In the genomic region with DNA sequence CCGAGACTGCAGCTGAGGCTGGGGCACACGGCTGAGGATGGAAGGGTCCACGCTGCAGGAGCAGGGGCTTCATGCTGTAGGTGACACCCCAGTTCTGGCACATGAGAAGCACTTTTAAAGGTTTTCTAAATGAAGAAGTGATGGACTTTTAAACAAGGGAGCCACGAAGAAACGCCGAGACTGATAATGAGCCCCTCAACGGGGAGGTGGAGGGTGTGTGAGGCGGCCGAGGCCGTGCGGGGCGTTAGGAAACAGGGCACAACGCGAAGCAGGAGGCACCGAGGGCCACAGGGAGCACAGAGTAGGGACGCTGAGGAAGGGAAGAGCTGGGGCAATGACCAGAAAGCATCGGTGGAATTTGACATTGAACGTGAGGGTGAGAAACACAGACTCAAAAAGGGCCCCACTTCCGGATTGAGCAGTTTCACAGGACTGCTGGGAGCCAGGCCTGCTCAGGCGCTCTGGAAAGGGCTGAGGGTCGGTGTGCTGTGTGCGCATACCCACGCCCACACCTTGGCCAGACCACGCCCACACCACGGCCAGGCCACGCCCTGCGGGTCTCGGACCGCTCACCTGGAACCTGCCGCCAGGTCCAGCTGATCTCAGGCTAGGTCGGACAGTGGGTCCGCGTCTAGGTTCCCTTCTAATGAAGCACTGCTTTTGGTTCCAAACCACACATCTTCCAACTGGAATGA, we compare ENCODE assay signal across 21 cellular contexts.
DNase-seq lines count a peak whose midpoint lies in the region; ATAC-seq, FAIRE-seq and TF ChIP-seq lines count a peak whose summit lies in the region.
"Had no signal": no experiment of that assay in that cellular context is flagged by ENCODE, and none has a peak within 500 bp of the region (broad histone marks: within the 10 kb centered on the region; RNA-seq: fewer than 3 reads in every experiment).

No MANE protein-coding gene starts in this region.

- no peak for FAIRE-seq in K562 (lab: Jason Lieb, UNC)
- FAIRE-seq: H54 had no signal

- H3K9me3 ChIP-seq in K562 (replicated peaks; ENCODE audit: control insufficient read depth, insufficient read depth, low read depth, low read length) (no peaks in the 10 kb centered on the region), neural progenitor cell (ENCODE audit: low read depth) (no peaks in the 10 kb centered on the region)

- TF ChIP-seq CTCF in natural killer cell (IDR thresholded peaks at IDR 0.05) (no peak), K562 (IDR thresholded peaks at IDR 0.05 in 2 of 3, conservative IDR thresholded peaks at IDR 0.05 in 1 of 3; ENCODE audit: insufficient read depth in 2 of 3, low read depth in 1 of 3, low read length in 3 of 3) (no peak), neural progenitor cell (IDR thresholded peaks at IDR 0.05) (no peak)

- ATAC-seq in natural killer cell treated with Interleukin-12 subunit alpha and Interleukin-12 subunit beta and Interleukin-15 and Interleukin-18, amount 100 ng/mL, for 72 hours: no peak
- ATAC-seq in natural killer cell (no peak), K562 (peak; percentile 41), GM18511 (IDR thresholded peaks at IDR 0.05; ENCODE audit: unreplicated experiment) (no peak)

- POLR2A ChIA-PET in K562 (lab: Yijun Ruan, JAX): interaction anchor here (0.6 to 0.7 kb wide), 2 partner anchors 22 to 372 kb away, joined by 3 read pairs; no protein-coding TSS in a partner anchor

- WGBS in K562 (ENCODE audit: insufficient coverage, low coverage, missing lambda C conversion rate): 5% methylated on average over 29 of the region's 33 CpGs

- no peaks in the 10 kb centered on the region for H3K36me3 ChIP-seq in K562 (ENCODE audit: control insufficient read depth, insufficient read depth, low read length)
- no peaks in the 10 kb centered on the region for H3K36me3 ChIP-seq in neural progenitor cell

- no peaks in the 10 kb centered on the region for H3K9me1 ChIP-seq in K562 (ENCODE audit: control insufficient read depth, insufficient read depth, low read length)

- no peak overlapping the region for H3K27ac Mint-ChIP-seq in natural killer cell treated with Interleukin-12 subunit alpha and Interleukin-12 subunit beta and Interleukin-15 and Interleukin-18, amount 100 ng/mL, for 72 hours
- H3K27ac Mint-ChIP-seq in natural killer cell (peak overlapping the region in 1 of 2 donors; percentile 20), neural progenitor cell (peak overlapping the region; percentile 74)

- no peak for TF ChIP-seq POLR2A in K562 (conservative IDR thresholded peaks at IDR 0.05)

- H3F3A ChIP-seq in neural progenitor cell (ENCODE audit: low read depth): no peaks in the 10 kb centered on the region

- peak; percentile 59 for DNase-seq in natural killer cell treated with Interleukin-12 subunit alpha and Interleukin-12 subunit beta and Interleukin-15 and Interleukin-18, amount 100 ng/mL, for 72 hours (ENCODE audit: low spot score)
- DNase-seq in natural killer cell: no peak
- DNase-seq in K562 (ENCODE audit: extremely low read depth in 1 of 4, low spot score in 3 of 4): peak in 3 of 4 experiments; percentile 15 to 42 (median 40)
- no peak for DNase-seq in neural progenitor cell (ENCODE audit: low spot score)
- no peak for DNase-seq in NCI-H1930 (lab: John Stamatoyannopoulos, UW)
- DNase-seq in activated CD4-positive, alpha-beta T cell treated with anti-CD3 and anti-CD28 coated beads for 4 hours: no peak
- DNase-seq: ACHN, C1 segment of cervical spinal cord, DMS79 treated with DMSO at 0.1 percent for 48 hours, IMR-90, Karpas-422, NCI-H1417 treated with DMSO at 0.1 percent for 48 hours, NCI-H187 treated with DMSO at 0.1 percent for 48 hours, NCI-H345, NCI-H526, PC-9, SIG-M5 had no signal

- no peak overlapping the region for H3K27ac ChIP-seq in K562 (ENCODE audit: extremely low read depth, low read depth, low read length)
- no peak overlapping the region for H3K27ac ChIP-seq in neural progenitor cell
- H3K27ac ChIP-seq: HL-60, PC-9, RWPE1 had no signal

- H3K4me2 ChIP-seq in K562 (ENCODE audit: insufficient read depth, low read length) (peak overlapping the region; percentile 57), neural progenitor cell (no peak overlapping the region)
- H3K4me2 ChIP-seq: PC-9 had no signal

- no peak overlapping the region for H3K4me3 ChIP-seq in K562
- no peak overlapping the region for H3K4me3 ChIP-seq in neural progenitor cell
- H3K4me3 ChIP-seq: PC-9 had no signal

- H3K9ac ChIP-seq in K562 (ENCODE audit: insufficient read depth in 1 of 2, low read depth in 2 of 2, low read length in 2 of 2) (peak overlapping the region in 1 of 2 experiments; percentile 46; a peak in 1 of 4 replicates), neural progenitor cell (no peak overlapping the region)

- in situ Hi-C loops in K562 (cut with MboI): no loop called here

- H3K79me2 ChIP-seq in K562 (ENCODE audit: control insufficient read depth, insufficient read depth, low read length) (no peaks in the 10 kb centered on the region), neural progenitor cell (ENCODE audit: low read depth) (no peaks in the 10 kb centered on the region)

- peak overlapping the region; percentile 73 for H2AFZ ChIP-seq in K562 (ENCODE audit: low read depth, low read length)
- H2AFZ ChIP-seq in neural progenitor cell (replicated peaks): no peak overlapping the region
- H2AFZ ChIP-seq: PC-9 had no signal

- no peak overlapping the region for H3K4me3 Mint-ChIP-seq in natural killer cell treated with Interleukin-12 subunit alpha and Interleukin-12 subunit beta and Interleukin-15 and Interleukin-18, amount 100 ng/mL, for 72 hours
- no peak overlapping the region for H3K4me3 Mint-ChIP-seq in natural killer cell
- no peak overlapping the region for H3K4me3 Mint-ChIP-seq in neural progenitor cell

- H4K20me1 ChIP-seq in K562 (replicated peaks; ENCODE audit: control insufficient read depth, insufficient read depth, low read length) (peaks cover 4% of the 10 kb centered on the region), neural progenitor cell (ENCODE audit: low read depth) (no peaks in the 10 kb centered on the region)

- peaks cover 0 to 10% of the 10 kb centered on the region in 2 donors for H3K27me3 Mint-ChIP-seq in natural killer cell treated with Interleukin-12 subunit alpha and Interleukin-12 subunit beta and Interleukin-15 and Interleukin-18, amount 100 ng/mL, for 72 hours
- H3K27me3 Mint-ChIP-seq in natural killer cell (ENCODE audit: low read depth in 2 of 2) (peaks cover 6 to 10% of the 10 kb centered on the region in 2 donors), neural progenitor cell (ENCODE audit: insufficient read depth, low read depth) (peaks cover 4% of the 10 kb centered on the region)

- TF ChIP-seq RAD21 in K562 (CRISPR knock-in tag; conservative IDR thresholded peaks at IDR 0.05 in 1 of 2, IDR thresholded peaks at IDR 0.05 in 1 of 2): no peak

- no peaks in the 10 kb centered on the region for H3K36me3 Mint-ChIP-seq in natural killer cell treated with Interleukin-12 subunit alpha and Interleukin-12 subunit beta and Interleukin-15 and Interleukin-18, amount 100 ng/mL, for 72 hours
- H3K36me3 Mint-ChIP-seq in natural killer cell (no peaks in the 10 kb centered on the region), neural progenitor cell (no peaks in the 10 kb centered on the region)

- H3K27me3 ChIP-seq in K562 (ENCODE audit: control insufficient read depth in 2 of 2, insufficient read depth in 2 of 2, low read length in 2 of 2) (peaks cover 5 to 32% of the 10 kb centered on the region in 2 experiments; a peak in 3 of 5 replicates), neural progenitor cell (peaks cover 14% of the 10 kb centered on the region)

- intact Hi-C loops in natural killer cell (cut with micrococcal nuclease): loop anchor here (10.0 kb wide), 1 partner anchor 377 kb away; no protein-coding TSS in a partner anchor
- intact Hi-C loops in K562 (cut with micrococcal nuclease): no loop called here

- peaks cover 5 to 17% of the 10 kb centered on the region in 2 donors for H3K4me1 Mint-ChIP-seq in natural killer cell treated with Interleukin-12 subunit alpha and Interleukin-12 subunit beta and Interleukin-15 and Interleukin-18, amount 100 ng/mL, for 72 hours (ENCODE audit: low read depth in 2 of 2)
- H3K4me1 Mint-ChIP-seq in natural killer cell: peaks cover 11 to 30% of the 10 kb centered on the region in 2 donors
- H3K4me1 Mint-ChIP-seq in neural progenitor cell: peaks cover 13% of the 10 kb centered on the region

- no peak for TF ChIP-seq EP300 in K562 (IDR thresholded peaks at IDR 0.05; ENCODE audit: low read length)

- no peaks in the 10 kb centered on the region for H3K9me3 Mint-ChIP-seq in natural killer cell treated with Interleukin-12 subunit alpha and Interleukin-12 subunit beta and Interleukin-15 and Interleukin-18, amount 100 ng/mL, for 72 hours
- H3K9me3 Mint-ChIP-seq in natural killer cell: no peaks in the 10 kb centered on the region
- no peaks in the 10 kb centered on the region for H3K9me3 Mint-ChIP-seq in neural progenitor cell

- CTCF ChIA-PET in K562 (lab: Yijun Ruan, JAX; ENCODE audit: low intra/inter-chr PET ratio): no interaction called here

- H3K4me1 ChIP-seq in K562 (replicated peaks in 1 of 2; ENCODE audit: control insufficient read depth in 2 of 2, insufficient read depth in 2 of 2, low read length in 2 of 2): peaks cover 0 to 9% of the 10 kb centered on the region in 2 experiments; a peak in 3 of 5 replicates
- H3K4me1 ChIP-seq in neural progenitor cell: no peaks in the 10 kb centered on the region

- BruUV-seq in K562 (replicated peaks; lab: Mats Ljungman, UMichigan): no TSS peak

TF ChIP-seq in K562, 482 proteins besides CTCF, POLR2A, EP300 and RAD21:
- TF ChIP-seq NRF1 (conservative IDR thresholded peaks at IDR 0.05 in 1 of 2, IDR thresholded peaks at IDR 0.05 in 1 of 2) (peak; percentile 17 to 28; a peak in 1 of 4 replicates), EGR1 (conservative IDR thresholded peaks at IDR 0.05) (0 out of 2 replicates have a peak, but pooled peaks have one; percentile 10), ARHGAP35 (IDR thresholded peaks at IDR 0.05; ENCODE audit: partially characterized antibody) (no peak), NCOA2 (IDR thresholded peaks at IDR 0.05; ENCODE audit: partially characterized antibody in 2 of 2) (no peak)

Comparison
In these comparisons a context has a peak if more than half of its experiments do, and no peak if none do; other contexts are left out.
1. DNase-seq: peak in natural killer cell treated with Interleukin-12 subunit alpha and Interleukin-12 subunit beta and Interleukin-15 and Interleukin-18, amount 100 ng/mL, for 72 hours (single experiment) and K562 (3 of 4); none in natural killer cell (single experiment), neural progenitor cell (single experiment), NCI-H1930 (0 of 2) and activated CD4-positive, alpha-beta T cell treated with anti-CD3 and anti-CD28 coated beads for 4 hours (0 of 2).